8 cellular contexts compared by ENCODE assay signal in the genomic region with DNA sequence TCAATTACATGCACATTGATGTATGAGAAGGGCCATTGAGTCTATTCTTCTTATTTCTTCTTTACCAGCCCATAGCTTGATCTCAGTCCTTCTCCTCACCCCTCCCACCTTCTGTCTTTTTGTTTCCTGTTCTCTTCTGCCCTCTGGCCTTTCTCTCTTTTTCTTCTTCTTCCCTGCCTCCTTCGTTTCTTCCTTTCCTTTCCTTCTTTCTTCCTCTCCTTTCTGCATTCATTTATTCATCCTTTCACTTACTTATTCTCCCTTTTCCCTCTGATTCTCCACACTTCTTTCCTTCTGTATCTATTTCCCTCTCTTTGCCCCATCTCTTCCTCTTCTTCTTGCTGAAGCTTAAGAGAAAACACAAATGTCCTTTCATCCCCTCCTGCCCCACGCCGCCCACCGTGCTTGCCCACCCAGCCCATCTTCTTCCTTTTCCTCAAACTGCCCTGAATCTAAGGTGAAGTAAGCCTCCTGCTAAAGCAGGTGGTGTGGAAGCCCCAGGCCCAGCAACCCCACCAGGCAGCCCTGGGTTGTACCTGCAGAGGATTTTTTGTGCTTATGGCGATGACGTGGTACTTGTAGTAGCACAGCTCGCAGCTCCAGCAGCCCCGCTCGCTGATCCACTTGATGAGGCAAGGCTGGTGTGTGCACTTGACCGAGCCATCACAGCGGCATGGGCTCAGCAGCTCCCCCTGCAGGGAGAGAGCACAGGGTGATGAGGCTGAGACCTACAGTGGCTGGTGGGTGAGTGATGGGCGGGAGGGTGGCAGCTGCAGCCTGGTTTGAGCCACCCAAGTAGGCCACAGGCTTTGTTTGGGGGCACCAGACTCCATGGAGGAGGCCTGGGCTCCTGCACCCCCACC.
A peak's percentile ranks its signal among the peaks of the same experiment; 100 is the strongest.
DNase-seq lines count a peak whose midpoint lies in the region; ATAC-seq, FAIRE-seq and TF ChIP-seq lines count a peak whose summit lies in the region.

No MANE protein-coding gene starts in this region.

- H3K4me3 ChIP-seq in A549 (no peak overlapping the region), Loucy (ENCODE audit: low read length, poor library complexity, severe bottlenecking) (no peak overlapping the region), epithelial cell of esophagus (ENCODE audit: low read length) (no peak overlapping the region)

- TF ChIP-seq RAD21 in A549 (conservative IDR thresholded peaks at IDR 0.05 in 1 of 2, IDR thresholded peaks at IDR 0.05 in 1 of 2), result 0 out of 5 replicates have a peak, but pooled peaks of 1 of the 2 experiments have one; percentile 18

- H4K20me1 ChIP-seq in Loucy (ENCODE audit: insufficient read depth, low read length, poor library complexity, severe bottlenecking), result no peaks in the 10 kb centered on the region

- H3K27ac ChIP-seq in A549 (no peak overlapping the region), substantia nigra (ENCODE audit: low read depth, low read length, poor library complexity, severe bottlenecking) (no peak overlapping the region)

- peak; percentile 12 to 31 for DNase-seq in A549 (ENCODE audit: low read depth in 1 of 2, low spot score in 1 of 2)
- DNase-seq in epithelial cell of esophagus (ENCODE audit: low read depth), result peak; percentile 16
- no peak for DNase-seq in type B pancreatic cell (ENCODE audit: extremely low spot score, unreplicated experiment)
- no peak for DNase-seq in substantia nigra (lab: John Stamatoyannopoulos, UW)
- no peak for DNase-seq in mucosa of gallbladder (ENCODE audit: low spot score)

- peaks cover 16% of the 10 kb centered on the region for H3K27me3 Mint-ChIP-seq in type B pancreatic cell

- no peak overlapping the region for H3K4me3 Mint-ChIP-seq in type B pancreatic cell

- ATAC-seq in A549 (peak; percentile 44 to 90; a peak in 4 of 6 replicates), GM18519 (IDR thresholded peaks at IDR 0.05; ENCODE audit: low FRiP score, unreplicated experiment) (peak; percentile 77), HG03108 (IDR thresholded peaks at IDR 0.05; ENCODE audit: unreplicated experiment) (no peak)

- H3K27ac Mint-ChIP-seq in type B pancreatic cell, result no peak overlapping the region

- no peak for FAIRE-seq in A549 (lab: Jason Lieb, UNC)

- H3F3A ChIP-seq in Loucy (ENCODE audit: low read depth), result no peaks in the 10 kb centered on the region

- no peaks in the 10 kb centered on the region for H3K9me3 Mint-ChIP-seq in type B pancreatic cell

- TF ChIP-seq CTCF in A549 (IDR thresholded peaks at IDR 0.05), result 0 out of 3 replicates have a peak, but pooled peaks have one; percentile 10
- TF ChIP-seq CTCF in Loucy (conservative IDR thresholded peaks at IDR 0.05; ENCODE audit: low read length), result peak; percentile 91
- peak; percentile 32 for TF ChIP-seq CTCF in epithelial cell of esophagus (IDR thresholded peaks at IDR 0.05; ENCODE audit: insufficient read depth, low read depth, low read length, missing control alignments)
- peak; percentile 59 for TF ChIP-seq CTCF in type B pancreatic cell (conservative IDR thresholded peaks at IDR 0.05)

- POLR2A ChIA-PET in A549 (lab: Yijun Ruan, JAX), result no interaction called here

- H3K4me1 ChIP-seq in A549 (peaks cover 11% of the 10 kb centered on the region), Loucy (ENCODE audit: insufficient read depth, low read length, poor library complexity, severe bottlenecking) (peaks cover 61% of the 10 kb centered on the region)

- peak overlapping the region; percentile 24 for H3K9ac ChIP-seq in Loucy (ENCODE audit: low read depth, low read length, poor library complexity, severe bottlenecking)

- 90% methylated on average over 10 of the region's 12 CpGs for WGBS in A549 (ENCODE audit: missing lambda C conversion rate)

- H3K4me1 Mint-ChIP-seq in type B pancreatic cell (ENCODE audit: unreplicated experiment), result peaks cover 38% of the 10 kb centered on the region

- H2AFZ ChIP-seq in Loucy (ENCODE audit: low read length), result peak overlapping the region; percentile 68

- no peak for TF ChIP-seq POLR2A in A549 (IDR thresholded peaks at IDR 0.05; ENCODE audit: low read length)

- H3K4me2 ChIP-seq in A549 (no peak overlapping the region), Loucy (ENCODE audit: low read depth, low read length, poor library complexity, severe bottlenecking) (peak overlapping the region; percentile 2)

- no peaks in the 10 kb centered on the region for H3K9me2 ChIP-seq in Loucy (replicated peaks; ENCODE audit: low read depth, low read length)

- H3K27me3 ChIP-seq in Loucy (ENCODE audit: insufficient read depth, low read length, poor library complexity, severe bottlenecking), result no peaks in the 10 kb centered on the region

- H3K36me3 ChIP-seq in Loucy (ENCODE audit: insufficient read depth, low read length), result no peaks in the 10 kb centered on the region

- H3K79me2 ChIP-seq in Loucy (ENCODE audit: insufficient read depth, low read length), result no peaks in the 10 kb centered on the region

- H3K36me3 Mint-ChIP-seq in type B pancreatic cell, result no peaks in the 10 kb centered on the region

- CTCF ChIA-PET in A549 (lab: Yijun Ruan, JAX), result interaction anchor here (0.6 to 2.1 kb wide), 2 partner anchors 11 to 45 kb away, joined by 3 to 7 read pairs; no protein-coding TSS in a partner anchor

- no peaks in the 10 kb centered on the region for H3K9me3 ChIP-seq in A549
- no peaks in the 10 kb centered on the region for H3K9me3 ChIP-seq in Loucy (ENCODE audit: insufficient read depth, low read depth, low read length)

- TF ChIP-seq EP300 in A549 (IDR thresholded peaks at IDR 0.05), result no peak

TF ChIP-seq in A549, 52 proteins besides CTCF, POLR2A, EP300 and RAD21:
- TF ChIP-seq RNF2 (IDR thresholded peaks at IDR 0.05; ENCODE audit: borderline replicate concordance, low read depth) (no peak), TP53 (CRISPR knock-in tag; IDR thresholded peaks at IDR 0.05) (no peak), EHF (CRISPR knock-in tag; IDR thresholded peaks at IDR 0.05) (no peak), MYC (IDR thresholded peaks at IDR 0.05; ENCODE audit: borderline replicate concordance, low read length) (no peak), CHD4 (IDR thresholded peaks at IDR 0.05; ENCODE audit: borderline replicate concordance) (no peak), KDM5A (IDR thresholded peaks at IDR 0.05) (no peak)

Comparison
In these comparisons a context has a peak if more than half of its experiments do, and no peak if none do; other contexts are left out.
1. DNase-seq: peak in A549 (2 of 2) and epithelial cell of esophagus (single experiment); none in type B pancreatic cell (single experiment), substantia nigra (0 of 49) and mucosa of gallbladder (single experiment).
2. CTCF ChIP-seq: peak in every context shown above with its lines; median percentile 91 in Loucy; 59 in type B pancreatic cell; 32 in epithelial cell of esophagus; 10 in A549.